Comparison of ENCODE assay signal across 1 cellular context in the genomic region with DNA sequence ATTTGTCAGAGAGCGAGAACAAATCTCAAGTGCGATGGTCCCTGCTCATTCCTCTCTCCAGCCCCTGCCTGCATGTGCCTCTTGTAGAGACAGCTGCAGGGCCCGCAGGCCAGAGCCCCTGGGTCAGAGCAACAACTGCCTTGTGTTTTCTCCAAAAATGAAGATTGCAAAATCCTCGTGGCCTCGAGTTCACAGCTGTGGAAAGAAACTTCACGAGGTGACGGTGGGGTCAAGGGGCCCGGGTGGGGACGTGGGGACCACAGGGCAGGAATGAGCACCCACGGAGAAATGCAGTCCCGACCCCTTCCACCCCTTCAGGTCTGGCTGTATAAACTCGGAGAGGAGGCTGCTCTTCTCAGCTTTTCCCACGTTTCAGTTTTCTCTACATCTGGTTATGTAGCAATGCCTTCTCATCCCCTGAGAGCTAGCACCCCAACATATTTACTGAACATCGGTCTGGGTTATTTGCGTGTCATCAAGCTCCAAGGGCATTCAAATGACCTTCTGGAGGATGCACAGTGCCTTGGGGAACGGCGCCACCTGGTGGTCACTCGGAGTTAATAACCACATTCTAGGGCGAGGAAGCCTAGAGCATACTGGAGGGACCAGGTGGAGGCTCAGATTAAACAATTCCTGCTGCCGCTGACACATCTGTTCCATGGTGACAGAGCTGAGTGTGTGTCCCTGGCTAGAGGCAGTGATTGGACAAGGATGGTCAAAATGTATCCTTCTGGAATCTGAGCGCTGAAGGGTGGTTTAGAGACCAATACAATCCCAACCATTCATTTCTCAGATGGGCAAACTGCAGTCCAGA.
TF ChIP-seq lines count a peak whose summit lies in the region.

No MANE protein-coding gene starts in this region.

TF ChIP-seq in HepG2, 621 proteins besides CTCF, POLR2A, EP300 and RAD21 (continued from another document and continues in another):
- TF ChIP-seq, protein P1, sequence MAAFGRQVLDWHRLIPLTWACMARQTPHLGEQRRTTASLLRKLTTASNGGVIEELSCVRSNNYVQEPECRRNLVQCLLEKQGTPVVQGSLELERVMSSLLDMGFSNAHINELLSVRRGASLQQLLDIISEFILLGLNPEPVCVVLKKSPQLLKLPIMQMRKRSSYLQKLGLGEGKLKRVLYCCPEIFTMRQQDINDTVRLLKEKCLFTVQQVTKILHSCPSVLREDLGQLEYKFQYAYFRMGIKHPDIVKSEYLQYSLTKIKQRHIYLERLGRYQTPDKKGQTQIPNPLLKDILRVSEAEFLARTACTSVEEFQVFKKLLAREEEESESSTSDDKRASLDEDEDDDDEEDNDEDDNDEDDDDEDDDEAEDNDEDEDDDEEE (CRISPR knock-in tag; IDR thresholded peaks at IDR 0.05) = no peak
- TF ChIP-seq TARDBP (CRISPR knock-in tag; IDR thresholded peaks at IDR 0.05) (0 out of 2 replicates have a peak, but pooled peaks have one; percentile 16), SRSF4 (IDR thresholded peaks at IDR 0.05; ENCODE audit: low read depth, low read length, poor library complexity, severe bottlenecking) (no peak), MED13 (CRISPR knock-in tag; IDR thresholded peaks at IDR 0.05) (no peak), SP4 (CRISPR knock-in tag; IDR thresholded peaks at IDR 0.05) (peak; percentile 45; the same call in 1 of the 2 replicates), ZNF33A (CRISPR knock-in tag; IDR thresholded peaks at IDR 0.05; ENCODE audit: borderline replicate concordance) (no peak), MAFK (conservative IDR thresholded peaks at IDR 0.05 in 1 of 2, IDR thresholded peaks at IDR 0.05 in 1 of 2; ENCODE audit: low read length in 2 of 2) (no peak), HOXD1 (CRISPR knock-in tag; IDR thresholded peaks at IDR 0.05) (no peak), ZNF792 (CRISPR knock-in tag; IDR thresholded peaks at IDR 0.05) (no peak), ESRRA (CRISPR knock-in tag; IDR thresholded peaks at IDR 0.05; ENCODE audit: low read depth) (peak; percentile 100), STAG1 (CRISPR knock-in tag; IDR thresholded peaks at IDR 0.05) (peak; percentile 93), SMC3 (IDR thresholded peaks at IDR 0.05; ENCODE audit: low read length) (peak; percentile 94), KLF15 (CRISPR knock-in tag; IDR thresholded peaks at IDR 0.05; ENCODE audit: borderline replicate concordance) (no peak), IRF2 (CRISPR knock-in tag; IDR thresholded peaks at IDR 0.05) (0 out of 2 replicates have a peak, but pooled peaks have one; percentile 34), ZNF138 (CRISPR knock-in tag; IDR thresholded peaks at IDR 0.05; ENCODE audit: low read depth) (no peak), ZBTB7A (CRISPR knock-in tag; IDR thresholded peaks at IDR 0.05) (no peak), ETV5 (CRISPR knock-in tag; IDR thresholded peaks at IDR 0.05; ENCODE audit: borderline replicate concordance) (no peak), DNMT1 (CRISPR knock-in tag; IDR thresholded peaks at IDR 0.05) (no peak), TEAD3 (CRISPR knock-in tag; optimal IDR thresholded peaks at IDR 0.05; ENCODE audit: borderline replicate concordance) (peak; percentile 61), PHF20 (CRISPR knock-in tag; IDR thresholded peaks at IDR 0.05) (no peak), HMG20A (CRISPR knock-in tag; IDR thresholded peaks at IDR 0.05; ENCODE audit: borderline replicate concordance) (peak; percentile 24; the same call in 1 of the 2 replicates), FOSL1 (CRISPR knock-in tag; IDR thresholded peaks at IDR 0.05; ENCODE audit: borderline replicate concordance) (no peak), SIX1 (CRISPR knock-in tag; IDR thresholded peaks at IDR 0.05; ENCODE audit: borderline replicate concordance) (no peak)
- TF ChIP-seq, protein P2, sequence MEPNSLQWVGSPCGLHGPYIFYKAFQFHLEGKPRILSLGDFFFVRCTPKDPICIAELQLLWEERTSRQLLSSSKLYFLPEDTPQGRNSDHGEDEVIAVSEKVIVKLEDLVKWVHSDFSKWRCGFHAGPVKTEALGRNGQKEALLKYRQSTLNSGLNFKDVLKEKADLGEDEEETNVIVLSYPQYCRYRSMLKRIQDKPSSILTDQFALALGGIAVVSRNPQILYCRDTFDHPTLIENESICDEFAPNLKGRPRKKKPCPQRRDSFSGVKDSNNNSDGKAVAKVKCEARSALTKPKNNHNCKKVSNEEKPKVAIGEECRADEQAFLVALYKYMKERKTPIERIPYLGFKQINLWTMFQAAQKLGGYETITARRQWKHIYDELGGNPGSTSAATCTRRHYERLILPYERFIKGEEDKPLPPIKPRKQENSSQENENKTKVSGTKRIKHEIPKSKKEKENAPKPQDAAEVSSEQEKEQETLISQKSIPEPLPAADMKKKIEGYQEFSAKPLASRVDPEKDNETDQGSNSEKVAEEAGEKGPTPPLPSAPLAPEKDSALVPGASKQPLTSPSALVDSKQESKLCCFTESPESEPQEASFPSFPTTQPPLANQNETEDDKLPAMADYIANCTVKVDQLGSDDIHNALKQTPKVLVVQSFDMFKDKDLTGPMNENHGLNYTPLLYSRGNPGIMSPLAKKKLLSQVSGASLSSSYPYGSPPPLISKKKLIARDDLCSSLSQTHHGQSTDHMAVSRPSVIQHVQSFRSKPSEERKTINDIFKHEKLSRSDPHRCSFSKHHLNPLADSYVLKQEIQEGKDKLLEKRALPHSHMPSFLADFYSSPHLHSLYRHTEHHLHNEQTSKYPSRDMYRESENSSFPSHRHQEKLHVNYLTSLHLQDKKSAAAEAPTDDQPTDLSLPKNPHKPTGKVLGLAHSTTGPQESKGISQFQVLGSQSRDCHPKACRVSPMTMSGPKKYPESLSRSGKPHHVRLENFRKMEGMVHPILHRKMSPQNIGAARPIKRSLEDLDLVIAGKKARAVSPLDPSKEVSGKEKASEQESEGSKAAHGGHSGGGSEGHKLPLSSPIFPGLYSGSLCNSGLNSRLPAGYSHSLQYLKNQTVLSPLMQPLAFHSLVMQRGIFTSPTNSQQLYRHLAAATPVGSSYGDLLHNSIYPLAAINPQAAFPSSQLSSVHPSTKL (CRISPR knock-in tag; IDR thresholded peaks at IDR 0.05) = peak; percentile 56; the same call in 1 of the 2 replicates
- TF ChIP-seq, protein P3, sequence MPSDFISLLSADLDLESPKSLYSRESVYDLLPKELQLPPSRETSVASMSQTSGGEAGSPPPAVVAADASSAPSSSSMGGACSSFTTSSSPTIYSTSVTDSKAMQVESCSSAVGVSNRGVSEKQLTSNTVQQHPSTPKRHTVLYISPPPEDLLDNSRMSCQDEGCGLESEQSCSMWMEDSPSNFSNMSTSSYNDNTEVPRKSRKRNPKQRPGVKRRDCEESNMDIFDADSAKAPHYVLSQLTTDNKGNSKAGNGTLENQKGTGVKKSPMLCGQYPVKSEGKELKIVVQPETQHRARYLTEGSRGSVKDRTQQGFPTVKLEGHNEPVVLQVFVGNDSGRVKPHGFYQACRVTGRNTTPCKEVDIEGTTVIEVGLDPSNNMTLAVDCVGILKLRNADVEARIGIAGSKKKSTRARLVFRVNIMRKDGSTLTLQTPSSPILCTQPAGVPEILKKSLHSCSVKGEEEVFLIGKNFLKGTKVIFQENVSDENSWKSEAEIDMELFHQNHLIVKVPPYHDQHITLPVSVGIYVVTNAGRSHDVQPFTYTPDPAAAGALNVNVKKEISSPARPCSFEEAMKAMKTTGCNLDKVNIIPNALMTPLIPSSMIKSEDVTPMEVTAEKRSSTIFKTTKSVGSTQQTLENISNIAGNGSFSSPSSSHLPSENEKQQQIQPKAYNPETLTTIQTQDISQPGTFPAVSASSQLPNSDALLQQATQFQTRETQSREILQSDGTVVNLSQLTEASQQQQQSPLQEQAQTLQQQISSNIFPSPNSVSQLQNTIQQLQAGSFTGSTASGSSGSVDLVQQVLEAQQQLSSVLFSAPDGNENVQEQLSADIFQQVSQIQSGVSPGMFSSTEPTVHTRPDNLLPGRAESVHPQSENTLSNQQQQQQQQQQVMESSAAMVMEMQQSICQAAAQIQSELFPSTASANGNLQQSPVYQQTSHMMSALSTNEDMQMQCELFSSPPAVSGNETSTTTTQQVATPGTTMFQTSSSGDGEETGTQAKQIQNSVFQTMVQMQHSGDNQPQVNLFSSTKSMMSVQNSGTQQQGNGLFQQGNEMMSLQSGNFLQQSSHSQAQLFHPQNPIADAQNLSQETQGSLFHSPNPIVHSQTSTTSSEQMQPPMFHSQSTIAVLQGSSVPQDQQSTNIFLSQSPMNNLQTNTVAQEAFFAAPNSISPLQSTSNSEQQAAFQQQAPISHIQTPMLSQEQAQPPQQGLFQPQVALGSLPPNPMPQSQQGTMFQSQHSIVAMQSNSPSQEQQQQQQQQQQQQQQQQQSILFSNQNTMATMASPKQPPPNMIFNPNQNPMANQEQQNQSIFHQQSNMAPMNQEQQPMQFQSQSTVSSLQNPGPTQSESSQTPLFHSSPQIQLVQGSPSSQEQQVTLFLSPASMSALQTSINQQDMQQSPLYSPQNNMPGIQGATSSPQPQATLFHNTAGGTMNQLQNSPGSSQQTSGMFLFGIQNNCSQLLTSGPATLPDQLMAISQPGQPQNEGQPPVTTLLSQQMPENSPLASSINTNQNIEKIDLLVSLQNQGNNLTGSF (CRISPR knock-in tag; IDR thresholded peaks at IDR 0.05) = no peak
- TF ChIP-seq, protein P4, sequence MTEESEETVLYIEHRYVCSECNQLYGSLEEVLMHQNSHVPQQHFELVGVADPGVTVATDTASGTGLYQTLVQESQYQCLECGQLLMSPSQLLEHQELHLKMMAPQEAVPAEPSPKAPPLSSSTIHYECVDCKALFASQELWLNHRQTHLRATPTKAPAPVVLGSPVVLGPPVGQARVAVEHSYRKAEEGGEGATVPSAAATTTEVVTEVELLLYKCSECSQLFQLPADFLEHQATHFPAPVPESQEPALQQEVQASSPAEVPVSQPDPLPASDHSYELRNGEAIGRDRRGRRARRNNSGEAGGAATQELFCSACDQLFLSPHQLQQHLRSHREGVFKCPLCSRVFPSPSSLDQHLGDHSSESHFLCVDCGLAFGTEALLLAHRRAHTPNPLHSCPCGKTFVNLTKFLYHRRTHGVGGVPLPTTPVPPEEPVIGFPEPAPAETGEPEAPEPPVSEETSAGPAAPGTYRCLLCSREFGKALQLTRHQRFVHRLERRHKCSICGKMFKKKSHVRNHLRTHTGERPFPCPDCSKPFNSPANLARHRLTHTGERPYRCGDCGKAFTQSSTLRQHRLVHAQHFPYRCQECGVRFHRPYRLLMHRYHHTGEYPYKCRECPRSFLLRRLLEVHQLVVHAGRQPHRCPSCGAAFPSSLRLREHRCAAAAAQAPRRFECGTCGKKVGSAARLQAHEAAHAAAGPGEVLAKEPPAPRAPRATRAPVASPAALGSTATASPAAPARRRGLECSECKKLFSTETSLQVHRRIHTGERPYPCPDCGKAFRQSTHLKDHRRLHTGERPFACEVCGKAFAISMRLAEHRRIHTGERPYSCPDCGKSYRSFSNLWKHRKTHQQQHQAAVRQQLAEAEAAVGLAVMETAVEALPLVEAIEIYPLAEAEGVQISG (CRISPR knock-in tag; IDR thresholded peaks at IDR 0.05) = 0 out of 2 replicates have a peak, but pooled peaks have one; percentile 21
- TF ChIP-seq, protein P5, sequence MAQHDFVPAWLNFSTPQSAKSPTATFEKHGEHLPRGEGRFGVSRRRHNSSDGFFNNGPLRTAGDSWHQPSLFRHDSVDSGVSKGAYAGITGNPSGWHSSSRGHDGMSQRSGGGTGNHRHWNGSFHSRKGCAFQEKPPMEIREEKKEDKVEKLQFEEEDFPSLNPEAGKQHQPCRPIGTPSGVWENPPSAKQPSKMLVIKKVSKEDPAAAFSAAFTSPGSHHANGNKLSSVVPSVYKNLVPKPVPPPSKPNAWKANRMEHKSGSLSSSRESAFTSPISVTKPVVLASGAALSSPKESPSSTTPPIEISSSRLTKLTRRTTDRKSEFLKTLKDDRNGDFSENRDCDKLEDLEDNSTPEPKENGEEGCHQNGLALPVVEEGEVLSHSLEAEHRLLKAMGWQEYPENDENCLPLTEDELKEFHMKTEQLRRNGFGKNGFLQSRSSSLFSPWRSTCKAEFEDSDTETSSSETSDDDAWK (CRISPR knock-in tag; IDR thresholded peaks at IDR 0.05) = no peak
- TF ChIP-seq, protein P6, sequence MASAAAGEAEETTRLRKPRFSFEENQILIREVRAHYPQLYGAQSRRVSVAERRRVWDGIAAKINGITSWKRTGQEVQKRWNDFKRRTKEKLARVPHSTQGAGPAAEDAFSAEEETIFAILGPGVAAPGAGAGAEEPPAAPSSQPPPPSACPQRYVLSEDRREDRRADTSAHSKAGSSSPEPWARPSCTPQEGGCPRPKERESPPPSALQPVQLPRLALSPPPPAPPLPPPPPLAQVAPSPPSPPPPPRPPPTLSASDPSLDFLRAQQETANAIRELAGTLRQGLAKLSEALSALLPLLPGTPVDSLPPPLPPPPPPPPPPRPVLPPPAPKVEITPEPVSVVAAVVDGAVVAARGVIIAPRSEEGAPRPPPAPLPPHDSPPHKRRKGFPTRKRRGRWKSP (CRISPR knock-in tag; IDR thresholded peaks at IDR 0.05) = no peak
- TF ChIP-seq, protein P7, sequence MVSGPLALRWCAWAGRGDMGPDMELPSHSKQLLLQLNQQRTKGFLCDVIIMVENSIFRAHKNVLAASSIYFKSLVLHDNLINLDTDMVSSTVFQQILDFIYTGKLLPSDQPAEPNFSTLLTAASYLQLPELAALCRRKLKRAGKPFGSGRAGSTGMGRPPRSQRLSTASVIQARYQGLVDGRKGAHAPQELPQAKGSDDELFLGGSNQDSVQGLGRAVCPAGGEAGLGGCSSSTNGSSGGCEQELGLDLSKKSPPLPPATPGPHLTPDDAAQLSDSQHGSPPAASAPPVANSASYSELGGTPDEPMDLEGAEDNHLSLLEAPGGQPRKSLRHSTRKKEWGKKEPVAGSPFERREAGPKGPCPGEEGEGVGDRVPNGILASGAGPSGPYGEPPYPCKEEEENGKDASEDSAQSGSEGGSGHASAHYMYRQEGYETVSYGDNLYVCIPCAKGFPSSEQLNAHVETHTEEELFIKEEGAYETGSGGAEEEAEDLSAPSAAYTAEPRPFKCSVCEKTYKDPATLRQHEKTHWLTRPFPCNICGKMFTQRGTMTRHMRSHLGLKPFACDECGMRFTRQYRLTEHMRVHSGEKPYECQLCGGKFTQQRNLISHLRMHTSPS (CRISPR knock-in tag; IDR thresholded peaks at IDR 0.05; ENCODE audit: low read depth) = no peak
- TF ChIP-seq, protein P8, sequence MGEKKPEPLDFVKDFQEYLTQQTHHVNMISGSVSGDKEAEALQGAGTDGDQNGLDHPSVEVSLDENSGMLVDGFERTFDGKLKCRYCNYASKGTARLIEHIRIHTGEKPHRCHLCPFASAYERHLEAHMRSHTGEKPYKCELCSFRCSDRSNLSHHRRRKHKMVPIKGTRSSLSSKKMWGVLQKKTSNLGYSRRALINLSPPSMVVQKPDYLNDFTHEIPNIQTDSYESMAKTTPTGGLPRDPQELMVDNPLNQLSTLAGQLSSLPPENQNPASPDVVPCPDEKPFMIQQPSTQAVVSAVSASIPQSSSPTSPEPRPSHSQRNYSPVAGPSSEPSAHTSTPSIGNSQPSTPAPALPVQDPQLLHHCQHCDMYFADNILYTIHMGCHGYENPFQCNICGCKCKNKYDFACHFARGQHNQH (CRISPR knock-in tag; IDR thresholded peaks at IDR 0.05) = peak; percentile 34; the same call in 1 of the 2 replicates
- TF ChIP-seq, protein P9, sequence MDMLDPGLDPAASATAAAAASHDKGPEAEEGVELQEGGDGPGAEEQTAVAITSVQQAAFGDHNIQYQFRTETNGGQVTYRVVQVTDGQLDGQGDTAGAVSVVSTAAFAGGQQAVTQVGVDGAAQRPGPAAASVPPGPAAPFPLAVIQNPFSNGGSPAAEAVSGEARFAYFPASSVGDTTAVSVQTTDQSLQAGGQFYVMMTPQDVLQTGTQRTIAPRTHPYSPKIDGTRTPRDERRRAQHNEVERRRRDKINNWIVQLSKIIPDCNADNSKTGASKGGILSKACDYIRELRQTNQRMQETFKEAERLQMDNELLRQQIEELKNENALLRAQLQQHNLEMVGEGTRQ (IDR thresholded peaks at IDR 0.05; ENCODE audit: low read depth, low read length) = no peak
- TF ChIP-seq, protein P9 (CRISPR knock-in tag; IDR thresholded peaks at IDR 0.05; ENCODE audit: borderline replicate concordance) = no peak
